Comparison of ENCODE assay signal across 1 cellular context in the genomic region with DNA sequence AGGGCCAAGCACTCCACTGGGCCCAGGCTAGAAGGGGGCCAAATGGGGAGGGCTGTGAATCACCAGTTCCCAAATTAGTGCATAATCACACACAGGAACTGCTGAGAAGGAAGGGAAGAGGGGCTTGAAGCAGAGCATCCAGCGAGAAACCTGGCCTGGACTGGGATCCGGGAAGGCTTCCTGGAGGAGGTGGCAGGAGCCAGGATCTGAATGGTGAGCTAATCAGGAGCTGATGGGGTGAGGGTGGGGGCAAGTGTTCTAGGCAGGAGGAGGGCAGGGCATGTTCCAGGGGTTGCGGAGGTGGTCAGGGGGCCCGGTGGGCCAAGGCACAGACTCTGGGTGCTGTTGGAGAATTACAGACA.
TF ChIP-seq lines count a peak whose summit lies in the region.

No MANE protein-coding gene starts in this region.

TF ChIP-seq in K562, 482 proteins besides CTCF, POLR2A, EP300 and RAD21 (continued from another document):
- TF ChIP-seq, protein P1, sequence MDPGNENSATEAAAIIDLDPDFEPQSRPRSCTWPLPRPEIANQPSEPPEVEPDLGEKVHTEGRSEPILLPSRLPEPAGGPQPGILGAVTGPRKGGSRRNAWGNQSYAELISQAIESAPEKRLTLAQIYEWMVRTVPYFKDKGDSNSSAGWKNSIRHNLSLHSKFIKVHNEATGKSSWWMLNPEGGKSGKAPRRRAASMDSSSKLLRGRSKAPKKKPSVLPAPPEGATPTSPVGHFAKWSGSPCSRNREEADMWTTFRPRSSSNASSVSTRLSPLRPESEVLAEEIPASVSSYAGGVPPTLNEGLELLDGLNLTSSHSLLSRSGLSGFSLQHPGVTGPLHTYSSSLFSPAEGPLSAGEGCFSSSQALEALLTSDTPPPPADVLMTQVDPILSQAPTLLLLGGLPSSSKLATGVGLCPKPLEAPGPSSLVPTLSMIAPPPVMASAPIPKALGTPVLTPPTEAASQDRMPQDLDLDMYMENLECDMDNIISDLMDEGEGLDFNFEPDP (CRISPR knock-in tag; IDR thresholded peaks at IDR 0.05) = no peak
- peak; percentile 98 for TF ChIP-seq ZFP36 (IDR thresholded peaks at IDR 0.05; ENCODE audit: low read depth, low read length, partially characterized antibody)
